ENCODE assay signal across 8 cellular contexts in the genomic region with DNA sequence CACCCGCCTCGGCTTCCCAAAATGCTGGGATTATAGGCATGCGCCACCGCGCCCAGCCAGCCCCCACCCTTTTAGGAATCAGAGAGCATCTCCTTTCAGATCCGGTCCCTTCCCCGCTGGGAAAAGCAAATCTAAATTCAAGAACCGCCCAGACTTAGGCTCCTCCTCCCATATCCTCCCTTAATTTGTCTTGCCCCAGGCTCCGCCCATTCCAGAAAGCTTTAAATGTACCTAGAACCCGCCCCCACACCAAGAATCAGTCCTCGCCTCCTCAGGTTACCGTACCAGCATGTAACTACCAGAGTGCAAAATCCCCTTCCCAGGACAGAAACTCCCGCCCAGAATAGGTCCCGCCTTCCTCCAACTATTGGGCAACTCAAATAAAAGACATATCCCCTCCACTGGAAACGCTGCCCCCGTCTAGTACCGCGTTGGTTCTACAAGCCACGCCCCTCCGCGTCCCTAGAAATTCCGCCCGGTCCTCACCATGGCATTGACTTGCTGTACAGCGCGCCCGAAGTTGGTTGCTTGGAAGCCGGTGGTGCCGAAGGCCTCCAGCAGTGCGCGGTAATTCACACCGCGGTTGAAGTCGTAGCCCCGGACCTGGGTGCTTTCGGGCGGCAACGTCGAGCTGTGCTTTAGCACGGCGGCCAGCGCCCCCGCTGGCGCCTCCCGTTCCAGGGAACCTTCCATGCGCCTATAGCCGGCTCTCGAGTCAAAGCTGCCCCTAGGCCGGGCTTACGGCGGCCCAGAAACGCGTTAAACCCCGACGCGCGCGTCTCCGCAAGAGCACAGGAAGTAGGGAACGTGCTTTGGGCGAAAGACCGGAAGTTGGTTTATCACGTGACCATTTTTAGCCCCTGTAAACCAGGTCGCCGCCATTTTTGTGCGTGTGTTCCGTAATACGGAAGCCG. TPM values are rescaled to one million over a fixed set of nuclear protein-coding genes. Genes with fewer than 3 reads are reported as not detected.
DNase-seq lines count a peak whose midpoint lies in the region; ATAC-seq and TF ChIP-seq lines count a peak whose summit lies in the region.

Gene DHPS, minus strand, starts transcription at position 807 of the 914 bp plus-strand sequence. Its CDS starts 114 bp downstream, at position 693.

- POLR2A ChIA-PET in BJ (lab: Charles Lee), result no interaction called here
- POLR2A ChIA-PET in activated CD4-positive, alpha-beta T cell treated with anti-CD3 and anti-CD28 coated beads, Interleukin-2, amount 10 ng/mL, durations not matched to agents 7 days and 5 days (lab: Charles Lee), result interaction anchor here (0.6 to 0.9 kb wide), 2 partner anchors 41 to 108 kb away, joined by 3 to 7 read pairs; no protein-coding TSS in a partner anchor

- peak within 1 kb of the TSS; percentile 91 for H3K27ac Mint-ChIP-seq in activated CD4-positive, alpha-beta T cell treated with anti-CD3 and anti-CD28 coated beads, Interleukin-2, amount 10 ng/mL, durations not matched to agents 7 days and 5 days

- H3K27me3 ChIP-seq in BJ (ENCODE audit: control insufficient read depth, insufficient read depth, low read length), result no peaks in the 10 kb centered on the region

- H3K9me3 Mint-ChIP-seq in activated CD4-positive, alpha-beta T cell treated with anti-CD3 and anti-CD28 coated beads, Interleukin-2, amount 10 ng/mL, durations not matched to agents 7 days and 5 days, result no peaks in the 10 kb centered on the region

- no peaks in the 10 kb centered on the region for H3K27me3 Mint-ChIP-seq in activated CD4-positive, alpha-beta T cell treated with anti-CD3 and anti-CD28 coated beads, Interleukin-2, amount 10 ng/mL, durations not matched to agents 7 days and 5 days

- ATAC-seq in GM19324 (IDR thresholded peaks at IDR 0.05; ENCODE audit: low FRiP score, unreplicated experiment), result peak; percentile 77
- peak; percentile 67 for ATAC-seq in HG03520 (IDR thresholded peaks at IDR 0.05; ENCODE audit: unreplicated experiment)

- DNase-seq in BJ (ENCODE audit: low read depth) (peak; percentile 85), NCI-H69 (lab: John Stamatoyannopoulos, UW) (peak; percentile 99), dedifferentiated amniotic fluid mesenchymal stem cell (ENCODE audit: extremely low spot score) (peak; percentile 95), left kidney (ENCODE audit: low read depth, low spot score) (peak; percentile 99)
- DNase-seq in activated CD4-positive, alpha-beta T cell treated with anti-CD3 and anti-CD28 coated beads, Interleukin-2, amount 10 ng/mL, durations not matched to agents 7 days and 5 days, result peak; percentile 97
- DNase-seq in stimulated activated CD4-positive, alpha-beta T cell treated with anti-CD3 and anti-CD28 coated beads, Interleukin-2, amount 100 ng/mL, for 24 hours, result peak; percentile 89 to 90

- peak within 1 kb of the TSS; percentile 93 for H3K4me3 Mint-ChIP-seq in activated CD4-positive, alpha-beta T cell treated with anti-CD3 and anti-CD28 coated beads, Interleukin-2, amount 10 ng/mL, durations not matched to agents 7 days and 5 days

- peaks cover 26% of the 10 kb centered on the region for H3K4me1 Mint-ChIP-seq in activated CD4-positive, alpha-beta T cell treated with anti-CD3 and anti-CD28 coated beads, Interleukin-2, amount 10 ng/mL, durations not matched to agents 7 days and 5 days

- no peak for TF ChIP-seq CTCF in BJ (IDR thresholded peaks at IDR 0.05; ENCODE audit: insufficient read depth, low read depth, low read length)

- peaks cover 11% of the 10 kb centered on the region for H3K36me3 ChIP-seq in BJ (ENCODE audit: control insufficient read depth, insufficient read depth, low read length)

- peak within 1 kb of the TSS; percentile 66 for H3K4me3 ChIP-seq in BJ (ENCODE audit: low read depth, low read length)

- peaks cover 25% of the 10 kb centered on the region for H3K36me3 Mint-ChIP-seq in activated CD4-positive, alpha-beta T cell treated with anti-CD3 and anti-CD28 coated beads, Interleukin-2, amount 10 ng/mL, durations not matched to agents 7 days and 5 days (ENCODE audit: low read depth)

- CTCF ChIA-PET in BJ (lab: Yijun Ruan, JAX), result interaction anchor here (0.6 to 2.5 kb wide), 5 partner anchors 9 to 126 kb away, joined by 3 to 9 read pairs (median 3); no protein-coding TSS in a partner anchor
- CTCF ChIA-PET in activated CD4-positive, alpha-beta T cell treated with anti-CD3 and anti-CD28 coated beads, Interleukin-2, amount 10 ng/mL, durations not matched to agents 7 days and 5 days (lab: Charles Lee), result interaction anchor here (0.5 to 3.9 kb wide), 4 partner anchors 11 to 389 kb away, joined by 3 to 23 read pairs (median 3); a partner anchor contains a TSS

RNA-seq across cellular contexts. Expression of gene DHPS, which starts in this region (rescaled TPM):
- 64.7 and 92.2 TPM in 2 replicates for polyA plus RNA-seq in BJ (2011; rRNA removed)
- polyA minus RNA-seq in BJ (2011; rRNA and poly(A)+ RNA removed), result 32.3 and 46.3 TPM in 2 replicates
- 100 to 1,000 TPM in 1 of 2 experiments, 10 to 100 TPM in 1; 89.9 to 102 TPM for total RNA-seq in activated CD4-positive, alpha-beta T cell treated with anti-CD3 and anti-CD28 coated beads, Interleukin-2, amount 10 ng/mL, durations not matched to agents 7 days and 5 days

Comparison
In these comparisons a context has a peak if more than half of its experiments do, and no peak if none do; other contexts are left out.
1. Peak in every context shown above with its lines: DNase-seq, ATAC-seq and H3K4me3 ChIP-seq.